In genomic region chr10:118046491-118047362, GRCh38 we compare ENCODE assay signal across 8 cellular contexts. TPM values are rescaled to one million over a fixed set of nuclear protein-coding genes. Genes with fewer than 3 reads are reported as not detected.
DNase-seq lines count a peak whose midpoint lies in the region; ATAC-seq, FAIRE-seq and TF ChIP-seq lines count a peak whose summit lies in the region.

A gene with protein sequence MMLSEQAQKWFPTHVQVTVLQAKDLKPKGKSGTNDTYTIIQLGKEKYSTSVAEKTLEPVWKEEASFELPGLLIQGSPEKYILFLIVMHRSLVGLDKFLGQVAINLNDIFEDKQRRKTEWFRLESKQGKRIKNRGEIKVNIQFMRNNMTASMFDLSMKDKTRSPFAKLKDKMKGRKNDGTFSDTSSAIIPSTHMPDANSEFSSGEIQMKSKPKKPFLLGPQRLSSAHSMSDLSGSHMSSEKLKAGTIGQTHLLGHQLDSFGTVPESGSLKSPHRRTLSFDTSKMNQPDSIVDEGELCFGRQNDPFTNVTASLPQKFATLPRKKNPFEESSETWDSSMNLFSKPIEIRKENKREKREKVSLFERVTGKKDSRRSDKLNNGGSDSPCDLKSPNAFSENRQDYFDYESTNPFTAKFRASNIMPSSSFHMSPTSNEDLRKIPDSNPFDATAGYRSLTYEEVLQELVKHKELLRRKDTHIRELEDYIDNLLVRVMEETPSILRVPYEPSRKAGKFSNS (minus strand): TSS chr10:118046941. CDS start chr10:118046163, 778 bp downstream.

- H3K9me3 Mint-ChIP-seq in activated CD4-positive, alpha-beta T cell treated with anti-CD3 and anti-CD28 coated beads, Interleukin-2, amount 10 ng/mL, durations not matched to agents 7 days and 5 days: no peaks in the 10 kb centered on the region

- no TSS peak for BruUV-seq in HepG2 (replicated peaks; lab: Mats Ljungman, UMichigan)

- peak within 1 kb of the TSS; percentile 90 for H3K4me3 Mint-ChIP-seq in activated CD4-positive, alpha-beta T cell treated with anti-CD3 and anti-CD28 coated beads, Interleukin-2, amount 10 ng/mL, durations not matched to agents 7 days and 5 days

- intact Hi-C loops in HepG2 (cut with micrococcal nuclease; ENCODE audit: unreplicated experiment): no loop called here

- peak within 1 kb of the TSS; percentile 91 for H3K27ac Mint-ChIP-seq in activated CD4-positive, alpha-beta T cell treated with anti-CD3 and anti-CD28 coated beads, Interleukin-2, amount 10 ng/mL, durations not matched to agents 7 days and 5 days

- peak in 1 of 2 experiments; percentile 64 for TF ChIP-seq POLR2A in HepG2 (IDR thresholded peaks at IDR 0.05; ENCODE audit: insufficient read depth in 1 of 2, low read depth in 2 of 2, low read length in 2 of 2)

- H3K36me3 ChIP-seq in BLaER1 treated with 17β-estradiol and CSF1 and Interleukin-3, amounts not matched to agents 10 nM and 100 nM: no peaks in the 10 kb centered on the region
- H3K36me3 ChIP-seq in HepG2 (replicated peaks in 1 of 2; ENCODE audit: control insufficient read depth in 1 of 2, insufficient read depth in 2 of 2, low read length in 2 of 2): no peaks in the 10 kb centered on the region

- DNase-seq in GM19238 (ENCODE audit: insufficient read length, low spot score): peak; percentile 88
- DNase-seq in NCI-H510A treated with DMSO at 0.1 percent for 48 hours (lab: John Stamatoyannopoulos, UW): peak; percentile 90
- peak; percentile 96 for DNase-seq in activated CD4-positive, alpha-beta T cell treated with anti-CD3 and anti-CD28 coated beads, Interleukin-2, amount 10 ng/mL, durations not matched to agents 7 days and 5 days
- DNase-seq in dedifferentiated amniotic fluid mesenchymal stem cell (ENCODE audit: extremely low spot score): peak; percentile 81
- peak; percentile 83 for DNase-seq in HepG2 (ENCODE audit: low spot score)
- peak; percentile 90 for DNase-seq in stimulated activated CD4-positive, alpha-beta T cell treated with anti-CD3 and anti-CD28 coated beads, Interleukin-2, amount 100 ng/mL, for 48 hours

- H3K79me2 ChIP-seq in HepG2 (ENCODE audit: insufficient read depth, low read length): peaks cover 25% of the 10 kb centered on the region

- no peaks in the 10 kb centered on the region for H3K36me3 Mint-ChIP-seq in activated CD4-positive, alpha-beta T cell treated with anti-CD3 and anti-CD28 coated beads, Interleukin-2, amount 10 ng/mL, durations not matched to agents 7 days and 5 days (ENCODE audit: low read depth)

- peaks cover 29% of the 10 kb centered on the region for H3K4me1 Mint-ChIP-seq in activated CD4-positive, alpha-beta T cell treated with anti-CD3 and anti-CD28 coated beads, Interleukin-2, amount 10 ng/mL, durations not matched to agents 7 days and 5 days

- no peaks in the 10 kb centered on the region for H3K27me3 ChIP-seq in BLaER1 treated with 17β-estradiol and CSF1 and Interleukin-3, amounts not matched to agents 10 nM and 100 nM
- no peaks in the 10 kb centered on the region; a peak in 1 of 5 replicates for H3K27me3 ChIP-seq in HepG2 (ENCODE audit: control insufficient read depth in 1 of 2, insufficient read depth in 2 of 2, low read length in 2 of 2)

- no peaks in the 10 kb centered on the region for H3K9me3 ChIP-seq in BLaER1 treated with 17β-estradiol and CSF1 and Interleukin-3, amounts not matched to agents 10 nM and 100 nM (replicated peaks in 1 of 11)
- no peaks in the 10 kb centered on the region for H3K9me3 ChIP-seq in HepG2 (ENCODE audit: low read length)

- peak within 1 kb of the TSS; percentile 92 to 98 (median 96) for H3K27ac ChIP-seq in BLaER1 treated with 17β-estradiol and CSF1 and Interleukin-3, amounts not matched to agents 10 nM and 100 nM
- peak within 1 kb of the TSS; percentile 74 for H3K27ac ChIP-seq in HepG2 (ENCODE audit: extremely low read length, insufficient read depth, low read length)

- 0% methylated on average over 12 of the region's 80 CpGs for WGBS in HepG2 (ENCODE audit: low lambda C conversion rate)

- CTCF ChIA-PET in activated CD4-positive, alpha-beta T cell treated with anti-CD3 and anti-CD28 coated beads, Interleukin-2, amount 10 ng/mL, durations not matched to agents 7 days and 5 days (lab: Charles Lee): no interaction called here
- CTCF ChIA-PET in HepG2 (lab: Yijun Ruan, JAX; ENCODE audit: low intra/inter-chr PET ratio, low total read pairs): no interaction called here

- TF ChIP-seq CTCF in HepG2 (CRISPR knock-in tag; IDR thresholded peaks at IDR 0.05): peak; percentile 43; the same call in 1 of the 2 replicates

- H3K4me3 ChIP-seq in BLaER1 treated with 17β-estradiol and CSF1 and Interleukin-3, amounts not matched to agents 10 nM and 100 nM: peak within 1 kb of the TSS; percentile 85 to 98 (median 92)
- peak within 1 kb of the TSS; percentile 73 to 81 (median 79) for H3K4me3 ChIP-seq in HepG2 (replicated peaks in 1 of 3; ENCODE audit: insufficient read depth in 1 of 3, low read depth in 2 of 3, low read length in 3 of 3)

- 0 out of 2 replicates have a peak, but pooled peaks have one; percentile 22 for TF ChIP-seq RAD21 in HepG2 (CRISPR knock-in tag; IDR thresholded peaks at IDR 0.05)

- in situ Hi-C loops in HepG2 (cut with HindIII; ENCODE audit: extremely low pct_ligation_motif_present, low pct_unique_long_range_greater_than_20kb): no loop called here

- H3K27me3 Mint-ChIP-seq in activated CD4-positive, alpha-beta T cell treated with anti-CD3 and anti-CD28 coated beads, Interleukin-2, amount 10 ng/mL, durations not matched to agents 7 days and 5 days: no peaks in the 10 kb centered on the region

- H3K4me1 ChIP-seq in BLaER1 treated with 17β-estradiol and CSF1 and Interleukin-3, amounts not matched to agents 10 nM and 100 nM: peaks cover 10 to 37% (median 30%) of the 10 kb centered on the region in 10 experiments
- H3K4me1 ChIP-seq in HepG2 (ENCODE audit: insufficient read depth, low read length): peaks cover 23% of the 10 kb centered on the region

- FAIRE-seq in HepG2 (lab: Jason Lieb, UNC): no peak

- H4K20me1 ChIP-seq in BLaER1 treated with 17β-estradiol and CSF1 and Interleukin-3, amounts not matched to agents 10 nM and 100 nM: peaks cover 0 to 25% (median 13%) of the 10 kb centered on the region in 11 experiments; a peak in 9 of 22 replicates
- H4K20me1 ChIP-seq in HepG2 (ENCODE audit: insufficient read depth, low read length): no peaks in the 10 kb centered on the region

- peak within 1 kb of the TSS; percentile 94 to 96 (median 96) for H3K9ac ChIP-seq in BLaER1 treated with 17β-estradiol and CSF1 and Interleukin-3, amounts not matched to agents 10 nM and 100 nM
- H3K9ac ChIP-seq in HepG2 (ENCODE audit: insufficient read depth, low read depth, low read length): peak within 1 kb of the TSS; percentile 80

- peak within 1 kb of the TSS; percentile 74 to 97 (median 93) for H3K4me2 ChIP-seq in BLaER1 treated with 17β-estradiol and CSF1 and Interleukin-3, amounts not matched to agents 10 nM and 100 nM
- peak within 1 kb of the TSS; percentile 86 for H3K4me2 ChIP-seq in HepG2 (ENCODE audit: low read depth, low read length)

- H2AFZ ChIP-seq in HepG2 (ENCODE audit: low read length): peak within 1 kb of the TSS; percentile 86

- TF ChIP-seq EP300 in HepG2 (IDR thresholded peaks at IDR 0.05; ENCODE audit: low read depth in 2 of 2, low read length in 2 of 2) (no peak), HepG2 (CRISPR knock-in tag; IDR thresholded peaks at IDR 0.05; ENCODE audit: borderline replicate concordance) (no peak)

- ATAC-seq in HG03439 (IDR thresholded peaks at IDR 0.05; ENCODE audit: unreplicated experiment): peak; percentile 98
- ATAC-seq in HepG2: peak; percentile 94

- POLR2A ChIA-PET in activated CD4-positive, alpha-beta T cell treated with anti-CD3 and anti-CD28 coated beads, Interleukin-2, amount 10 ng/mL, durations not matched to agents 7 days and 5 days (lab: Charles Lee): no interaction called here
- POLR2A ChIA-PET in HepG2 (lab: Yijun Ruan, JAX): interaction anchor here (0.6 kb wide), 1 partner anchor 44 kb away, joined by 3 read pairs; no protein-coding TSS in a partner anchor

TF ChIP-seq in HepG2, 621 proteins besides CTCF, POLR2A, EP300 and RAD21 (continues in another document):
- no peak; the same call in 1 of the 2 replicates for TF ChIP-seq ZNF879 (CRISPR knock-in tag; IDR thresholded peaks at IDR 0.05)

RNA-seq across cellular contexts. Expression of the gene that starts here (rescaled TPM):
- total RNA-seq in activated CD4-positive, alpha-beta T cell treated with anti-CD3 and anti-CD28 coated beads, Interleukin-2, amount 10 ng/mL, durations not matched to agents 7 days and 5 days: 10 to 100 TPM; 15.5 to 17.9 TPM
- 13.0 and 14.6 TPM in 2 replicates for total RNA-seq in HepG2 (2016; rRNA removed; fragmentation: Illumina TruSeq; extraction: Trizol)
- total RNA-seq in HepG2 (2016; cell fraction: cytosol; rRNA removed; fragmentation: Illumina TruSeq; extraction: Trizol; ENCODE audit: low read depth): 5.5 and 6.4 TPM in 2 replicates
- 10.3 and 10.8 TPM in 2 replicates for total RNA-seq in HepG2 (2016; cell fraction: insoluble cytoplasmic fraction; rRNA removed; fragmentation: Illumina TruSeq; extraction: Trizol)
- 9.4 and 11.7 TPM in 2 replicates for total RNA-seq in HepG2 (2016; cell fraction: membrane; rRNA removed; fragmentation: Illumina TruSeq; extraction: Trizol)
- 25.8 and 26.1 TPM in 2 replicates for total RNA-seq in HepG2 (2016; cell fraction: nucleus; rRNA removed; fragmentation: Illumina TruSeq; extraction: Trizol)
- 3.5 and 4.7 TPM in 2 replicates for polyA plus RNA-seq in HepG2 (2011; rRNA removed)
- polyA plus RNA-seq in HepG2 (2011; cell fraction: cytosol; rRNA removed): 1.2 and 2.2 TPM in 2 replicates
- polyA plus RNA-seq in HepG2 (2011; cell fraction: nucleus; rRNA removed): 1.9 and 3.3 TPM in 2 replicates
- 4.5 and 4.8 TPM in 2 replicates for polyA plus RNA-seq in HepG2 (2012)
- polyA plus RNA-seq in HepG2 (2016; cell fraction: cytosol; fragmentation: Illumina TruSeq; extraction: Trizol; ENCODE audit: low read depth): 0.17 and 0.28 TPM in 2 replicates
- polyA plus RNA-seq in HepG2 (2016; cell fraction: insoluble cytoplasmic fraction; fragmentation: Illumina TruSeq; extraction: Trizol; ENCODE audit: low read depth): 7.7 and 7.8 TPM in 2 replicates
- polyA plus RNA-seq in HepG2 (2016; cell fraction: membrane; fragmentation: Illumina TruSeq; extraction: Trizol; ENCODE audit: low read depth): 1.8 and 2.2 TPM in 2 replicates
- polyA plus RNA-seq in HepG2 (2016; cell fraction: nucleus; fragmentation: Illumina TruSeq; extraction: Trizol; ENCODE audit: insufficient read depth, low read depth): 8.7 and 13.1 TPM in 2 replicates
- polyA minus RNA-seq in HepG2 (2011; rRNA and poly(A)+ RNA removed; ENCODE audit: low replicate concordance): 1.3 and 5.5 TPM in 2 replicates
- 5.5 and 6.7 TPM in 2 replicates for polyA minus RNA-seq in HepG2 (2011; cell fraction: cytosol; rRNA and poly(A)+ RNA removed)
- polyA minus RNA-seq in HepG2 (2011; cell fraction: nucleus; rRNA and poly(A)+ RNA removed): 31.2 and 39.4 TPM in 2 replicates

Comparison
In these comparisons a context has a peak if more than half of its experiments do, and no peak if none do; other contexts are left out.
1. Peak in every context shown above with its lines: DNase-seq, ATAC-seq, H3K4me3 ChIP-seq and H3K27ac ChIP-seq.